Comparison of ENCODE assay signal across 8 cellular contexts in the genomic region with DNA sequence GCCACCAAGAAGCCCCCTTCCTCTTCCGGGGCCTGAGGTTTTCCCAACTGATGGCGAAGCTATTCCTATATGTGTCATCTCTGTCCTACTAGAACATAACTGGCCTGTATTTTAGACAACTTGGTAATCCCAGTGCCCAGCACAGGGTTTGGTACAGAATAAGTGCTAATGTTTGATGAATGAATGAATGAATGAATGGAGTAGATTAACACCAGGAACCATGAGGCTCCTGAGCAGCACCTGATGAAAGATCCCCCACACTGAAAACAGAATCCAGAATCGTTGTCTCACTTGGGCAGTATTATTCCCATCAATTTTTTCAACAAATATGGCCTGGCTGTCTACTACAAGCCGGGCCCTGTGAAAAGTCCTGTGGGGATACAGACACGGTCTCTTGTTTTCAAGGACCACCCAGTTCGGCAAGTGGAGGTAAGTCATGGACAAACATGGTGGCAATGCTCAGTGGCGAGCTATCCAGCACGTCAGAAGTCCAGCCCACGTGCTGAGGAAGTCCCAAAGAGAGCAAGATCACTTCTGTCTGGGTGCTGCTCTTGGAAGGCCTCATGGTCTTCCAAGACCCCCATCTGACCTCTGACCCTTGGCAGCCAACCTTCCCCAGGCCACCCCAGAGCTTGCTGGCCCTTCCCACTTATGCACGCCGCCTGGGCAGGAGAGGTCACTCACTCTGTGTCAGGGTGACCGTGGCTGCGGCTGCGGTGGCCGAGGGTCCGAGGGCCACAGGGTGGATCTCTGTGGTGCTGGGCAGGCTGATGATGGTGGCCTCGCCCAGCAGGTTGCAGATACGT. TPM values are rescaled to one million over a fixed set of nuclear protein-coding genes. Genes with fewer than 3 reads are reported as not detected.
A peak's percentile ranks its signal among the peaks of the same experiment; 100 is the strongest.
DNase-seq lines count a peak whose midpoint lies in the region; ATAC-seq and TF ChIP-seq lines count a peak whose summit lies in the region.

No MANE protein-coding gene starts in this region.

- POLR2A ChIA-PET in activated CD8-positive, alpha-beta T cell treated with anti-CD3 and anti-CD28 coated beads, Interleukin-2, amount 10 ng/mL, durations not matched to agents 7 days and 5 days (lab: Charles Lee): interaction anchor here (0.6 to 2.2 kb wide), 4 partner anchors 27 to 252 kb away, joined by 3 to 12 read pairs (median 6); no protein-coding TSS in a partner anchor
- POLR2A ChIA-PET in activated CD8-positive, alpha-beta T cell treated with anti-CD3 and anti-CD28 coated beads for 36 hours (lab: Charles Lee): interaction anchor here (0.6 to 1.8 kb wide), 10 partner anchors 9 to 84 kb away, joined by 3 to 9 read pairs (median 4); no protein-coding TSS in a partner anchor

- H3K36me3 Mint-ChIP-seq in activated CD8-positive, alpha-beta T cell treated with anti-CD3 and anti-CD28 coated beads, Interleukin-2, amount 10 ng/mL, durations not matched to agents 7 days and 5 days (ENCODE audit: low read depth): peaks cover 46% of the 10 kb centered on the region
- H3K36me3 Mint-ChIP-seq in activated CD8-positive, alpha-beta T cell treated with anti-CD3 and anti-CD28 coated beads for 36 hours (ENCODE audit: low read depth): peaks cover 23% of the 10 kb centered on the region

- intact Hi-C loops in activated CD8-positive, alpha-beta T cell treated with anti-CD3 and anti-CD28 coated beads for 36 hours (cut with micrococcal nuclease): loop anchor here (5.0 kb wide), 1 partner anchor 39 kb away; no protein-coding TSS in a partner anchor
- intact Hi-C loops in left lung (cut with DNase I) (no loop called here), tibial artery (cut with DNase I; ENCODE audit: low total_unique reads) (no loop called here)

- H3K4me3 ChIP-seq in astrocyte of the cerebellum (ENCODE audit: low read depth, low read length) (peak overlapping the region; percentile 72), left lung (peak overlapping the region; percentile 35 to 97), tibial artery (peak overlapping the region; percentile 89 to 98)

- H3K9me3 ChIP-seq in left lung (no peaks in the 10 kb centered on the region), tibial artery (no peaks in the 10 kb centered on the region)

- H3K27ac Mint-ChIP-seq in activated CD8-positive, alpha-beta T cell treated with anti-CD3 and anti-CD28 coated beads, Interleukin-2, amount 10 ng/mL, durations not matched to agents 7 days and 5 days: peak overlapping the region; percentile 31
- no peak overlapping the region for H3K27ac Mint-ChIP-seq in activated CD8-positive, alpha-beta T cell treated with anti-CD3 and anti-CD28 coated beads for 36 hours

- TF ChIP-seq CTCF in activated CD8-positive, alpha-beta T cell treated with anti-CD3 and anti-CD28 coated beads for 36 hours (IDR thresholded peaks at IDR 0.05): no peak
- no peak for TF ChIP-seq CTCF in astrocyte of the cerebellum (IDR thresholded peaks at IDR 0.05; ENCODE audit: low read depth, low read length, missing control alignments)
- TF ChIP-seq CTCF in left lung (IDR thresholded peaks at IDR 0.05): no peak
- TF ChIP-seq CTCF in tibial artery (IDR thresholded peaks at IDR 0.05): no peak

- in situ Hi-C loops in astrocyte of the cerebellum (cut with HindIII; ENCODE audit: low sequenced_read_pairs): no loop called here

- peaks cover 0 to 15% of the 10 kb centered on the region in 2 donors for H3K36me3 ChIP-seq in left lung
- H3K36me3 ChIP-seq in tibial artery: peaks cover 11 to 28% (median 27%) of the 10 kb centered on the region in 3 donors

- H3K27ac ChIP-seq in left lung: peak overlapping the region in 1 of 2 donors; percentile 97
- H3K27ac ChIP-seq in tibial artery: peak overlapping the region; percentile 87 to 95

- ATAC-seq in activated CD8-positive, alpha-beta T cell treated with anti-CD3 and anti-CD28 coated beads, Interleukin-2, amount 10 ng/mL, durations not matched to agents 7 days and 5 days: no peak
- ATAC-seq in activated CD8-positive, alpha-beta T cell treated with anti-CD3 and anti-CD28 coated beads for 36 hours: no peak
- ATAC-seq in left lung (no peak), GM21576 (IDR thresholded peaks at IDR 0.05; ENCODE audit: unreplicated experiment) (no peak)

- H3K4me3 Mint-ChIP-seq in activated CD8-positive, alpha-beta T cell treated with anti-CD3 and anti-CD28 coated beads, Interleukin-2, amount 10 ng/mL, durations not matched to agents 7 days and 5 days: no peak overlapping the region
- no peak overlapping the region for H3K4me3 Mint-ChIP-seq in activated CD8-positive, alpha-beta T cell treated with anti-CD3 and anti-CD28 coated beads for 36 hours

- H3K4me1 Mint-ChIP-seq in activated CD8-positive, alpha-beta T cell treated with anti-CD3 and anti-CD28 coated beads, Interleukin-2, amount 10 ng/mL, durations not matched to agents 7 days and 5 days (ENCODE audit: low read depth): peaks cover 51% of the 10 kb centered on the region
- H3K4me1 Mint-ChIP-seq in activated CD8-positive, alpha-beta T cell treated with anti-CD3 and anti-CD28 coated beads for 36 hours (ENCODE audit: low read depth): peaks cover 50% of the 10 kb centered on the region

- DNase-seq in activated CD8-positive, alpha-beta T cell treated with anti-CD3 and anti-CD28 coated beads, Interleukin-2, amount 10 ng/mL, durations not matched to agents 7 days and 5 days: no peak
- DNase-seq in activated CD8-positive, alpha-beta T cell treated with anti-CD3 and anti-CD28 coated beads for 36 hours: no peak
- DNase-seq in astrocyte of the cerebellum (ENCODE audit: low read depth) (no peak), left lung (peak; percentile 47 to 78), tibial artery (no peak), SIG-M5 treated with dmso at 0.1 percent for 504 hours (lab: John Stamatoyannopoulos, UW; ENCODE audit: unreplicated experiment) (no peak), GOT3 (lab: John Stamatoyannopoulos, UW) (no peak)

- H3K4me1 ChIP-seq in left lung: peaks cover 27 to 81% of the 10 kb centered on the region in 2 donors
- H3K4me1 ChIP-seq in tibial artery: peaks cover 6 to 40% (median 30%) of the 10 kb centered on the region in 4 donors

- H3K27me3 ChIP-seq in left lung (no peaks in the 10 kb centered on the region), tibial artery (no peaks in the 10 kb centered on the region)

- H3K9me3 Mint-ChIP-seq in activated CD8-positive, alpha-beta T cell treated with anti-CD3 and anti-CD28 coated beads, Interleukin-2, amount 10 ng/mL, durations not matched to agents 7 days and 5 days (ENCODE audit: insufficient read depth): no peaks in the 10 kb centered on the region
- H3K9me3 Mint-ChIP-seq in activated CD8-positive, alpha-beta T cell treated with anti-CD3 and anti-CD28 coated beads for 36 hours: no peaks in the 10 kb centered on the region

- CTCF ChIA-PET in activated CD8-positive, alpha-beta T cell treated with anti-CD3 and anti-CD28 coated beads, Interleukin-2, amount 10 ng/mL, durations not matched to agents 7 days and 5 days (lab: Charles Lee): interaction anchor here (0.9 to 2.5 kb wide), 7 partner anchors 8 to 122 kb away, joined by 3 to 12 read pairs (median 4); no protein-coding TSS in a partner anchor
- CTCF ChIA-PET in activated CD8-positive, alpha-beta T cell treated with anti-CD3 and anti-CD28 coated beads for 36 hours (lab: Charles Lee): interaction anchor here (1.3 to 5.5 kb wide), 8 partner anchors 10 to 145 kb away, joined by 3 to 32 read pairs (median 8); no protein-coding TSS in a partner anchor

- H3K27me3 Mint-ChIP-seq in activated CD8-positive, alpha-beta T cell treated with anti-CD3 and anti-CD28 coated beads, Interleukin-2, amount 10 ng/mL, durations not matched to agents 7 days and 5 days (ENCODE audit: low read depth): no peaks in the 10 kb centered on the region
- no peaks in the 10 kb centered on the region for H3K27me3 Mint-ChIP-seq in activated CD8-positive, alpha-beta T cell treated with anti-CD3 and anti-CD28 coated beads for 36 hours

RNA-seq across cellular contexts. Expression of gene NAIF1, which starts 1.0 kb away (rescaled TPM):
- 10 to 100 TPM; 13.3 to 15.4 TPM for total RNA-seq in activated CD8-positive, alpha-beta T cell treated with anti-CD3 and anti-CD28 coated beads, Interleukin-2, amount 10 ng/mL, durations not matched to agents 7 days and 5 days
- total RNA-seq in activated CD8-positive, alpha-beta T cell treated with anti-CD3 and anti-CD28 coated beads for 36 hours: 10 to 100 TPM in 1 of 2 experiments, 1 to 10 TPM in 1; 8.4 to 11.8 TPM
- 1 to 10 TPM; 7.7 to 8.0 TPM for total RNA-seq in left lung

RNA-seq across cellular contexts. Expression of gene SLC25A25, which starts 1.9 kb away (rescaled TPM):
- total RNA-seq in activated CD8-positive, alpha-beta T cell treated with anti-CD3 and anti-CD28 coated beads, Interleukin-2, amount 10 ng/mL, durations not matched to agents 7 days and 5 days: 10 to 100 TPM; 17.2 to 19.2 TPM
- 10 to 100 TPM; 12.9 to 14.6 TPM for total RNA-seq in activated CD8-positive, alpha-beta T cell treated with anti-CD3 and anti-CD28 coated beads for 36 hours
- total RNA-seq in left lung: 10 to 100 TPM; 19.5 to 21.0 TPM

Comparison
In these comparisons a context has a peak if more than half of its experiments do, and no peak if none do; other contexts are left out.
1. DNase-seq: peak in left lung (2 of 2); none in activated CD8-positive, alpha-beta T cell treated with anti-CD3 and anti-CD28 coated beads, Interleukin-2, amount 10 ng/mL, durations not matched to agents 7 days and 5 days (single experiment), activated CD8-positive, alpha-beta T cell treated with anti-CD3 and anti-CD28 coated beads for 36 hours (single experiment), astrocyte of the cerebellum (single experiment), tibial artery (0 of 2), SIG-M5 treated with dmso at 0.1 percent for 504 hours (single experiment) and GOT3 (single experiment).
2. Peak in every context shown above with its lines, with median percentiles within 50 percentile points of each other: H3K4me3 ChIP-seq.